In the genomic region with DNA sequence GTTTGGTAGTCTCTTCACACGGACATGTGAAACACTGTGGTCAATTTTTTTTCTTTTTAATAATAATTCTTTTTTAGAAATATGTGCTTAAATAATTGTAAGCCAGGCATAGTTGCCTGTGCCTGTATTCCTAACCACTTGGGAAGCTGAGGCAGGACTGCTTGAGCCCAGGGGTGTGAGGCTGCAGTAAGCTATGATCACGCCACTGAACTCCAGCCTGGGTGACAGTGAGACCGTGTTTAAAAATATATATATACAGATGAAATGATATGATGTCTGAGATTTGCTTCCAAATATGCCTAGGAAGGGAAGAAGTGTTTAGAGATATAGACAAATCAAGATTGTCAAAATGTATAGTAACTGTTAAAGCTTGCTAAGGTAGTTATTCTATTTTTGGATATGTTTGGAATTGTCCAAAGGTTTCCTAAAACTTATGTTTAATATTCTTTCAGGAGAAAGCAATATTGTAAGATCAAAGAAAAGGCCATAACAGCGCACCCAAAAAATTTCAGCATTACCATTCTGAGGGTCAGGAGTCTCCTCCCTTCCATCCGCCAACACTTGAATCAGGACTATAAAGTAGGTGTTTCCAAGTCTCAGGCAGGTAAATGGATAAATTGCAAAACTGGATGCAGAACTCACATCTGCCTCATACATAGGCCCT, we compare ENCODE assay signal across 8 cellular contexts. TPM values are rescaled to one million over a fixed set of nuclear protein-coding genes. Genes with fewer than 3 reads are reported as not detected.
DNase-seq lines count a peak whose midpoint lies in the region; ATAC-seq and TF ChIP-seq lines count a peak whose summit lies in the region.

No MANE protein-coding gene starts in this region.

- H3K27ac ChIP-seq in HEK293 (ENCODE audit: extremely low read depth, low read depth, low read length) (peak overlapping the region; percentile 79; the same call in 1 of the 2 replicates), PC-3 (ENCODE audit: low read length) (peak overlapping the region; percentile 85), parathyroid adenoma (peak overlapping the region; percentile 96)

- CTCF ChIA-PET in HEK293 (lab: Yijun Ruan, JAX) (interaction anchor here (0.6 to 1.3 kb wide), 3 partner anchors 119 to 613 kb away, joined by 4 read pairs; no protein-coding TSS in a partner anchor), PC-3 (lab: Charles Lee) (interaction anchor here (0.8 kb wide), 1 partner anchor 16 kb away, joined by 5 read pairs; no protein-coding TSS in a partner anchor)

- H3K79me2 ChIP-seq in PC-3 (ENCODE audit: low read length) (peaks cover 92% of the 10 kb centered on the region), parathyroid adenoma (peaks cover 44% of the 10 kb centered on the region)

- TSS peak; percentile 92 for BruUV-seq in PC-3 (replicated peaks; lab: Mats Ljungman, UMichigan)

- POLR2A ChIA-PET in HEK293 (lab: Yijun Ruan, JAX) = interaction anchor here (0.5 to 1.4 kb wide), 12 partner anchors 9 to 194 kb away, joined by 3 to 11 read pairs (median 4); a partner anchor contains a TSS
- POLR2A ChIA-PET in PC-3 (lab: Charles Lee; ENCODE audit: unreplicated experiment) = interaction anchor here (0.6 to 0.7 kb wide), 2 partner anchors 652 to 1213 kb away, joined by 3 read pairs; no protein-coding TSS in a partner anchor

- TF ChIP-seq CTCF in HEK293 (tag by site-specific recombination; IDR thresholded peaks at IDR 0.05) = no peak
- TF ChIP-seq CTCF in PC-3 (conservative IDR thresholded peaks at IDR 0.05; ENCODE audit: low read depth, low read length) = no peak
- no peak for TF ChIP-seq CTCF in parathyroid adenoma (IDR thresholded peaks at IDR 0.05)

- H3K9me3 ChIP-seq in HEK293 (ENCODE audit: control insufficient read depth, insufficient read depth, low read depth, low read length) (no peaks in the 10 kb centered on the region), PC-3 (ENCODE audit: low read length) (no peaks in the 10 kb centered on the region), parathyroid adenoma (ENCODE audit: control insufficient read depth, low read length) (no peaks in the 10 kb centered on the region)

- H3K4me2 ChIP-seq in PC-3 (ENCODE audit: low read length) (peak overlapping the region; percentile 94), parathyroid adenoma (ENCODE audit: low read length) (peak overlapping the region; percentile 93)

- intact Hi-C loops in PC-3 (cut with micrococcal nuclease) = loop anchor here (2.0 to 5.0 kb wide), 3 partner anchors 56 to 160 kb away; a partner anchor contains a TSS

- H4K20me1 ChIP-seq in PC-3 (ENCODE audit: low read length) = peaks cover 30% of the 10 kb centered on the region

- H2AFZ ChIP-seq in PC-3 (ENCODE audit: low read length) (peak overlapping the region; percentile 77), parathyroid adenoma (peak overlapping the region; percentile 81)

- H3K4me1 ChIP-seq in HEK293 (ENCODE audit: control insufficient read depth, insufficient read depth, low read length) = peaks cover 3% of the 10 kb centered on the region; the same call in 1 of the 2 replicates
- peaks cover 50% of the 10 kb centered on the region for H3K4me1 ChIP-seq in PC-3 (ENCODE audit: insufficient read depth, low read length)
- H3K4me1 ChIP-seq in parathyroid adenoma = peaks cover 4% of the 10 kb centered on the region

- no peaks in the 10 kb centered on the region for H3K9me2 ChIP-seq in PC-3 (replicated peaks; ENCODE audit: low read length)

- H3K9ac ChIP-seq in PC-3 (ENCODE audit: low read length) (peak overlapping the region; percentile 93), parathyroid adenoma (peak overlapping the region; percentile 29)

- peak; percentile 8 for ATAC-seq in GM18508 (IDR thresholded peaks at IDR 0.05; ENCODE audit: insufficient read depth, unreplicated experiment)
- ATAC-seq in PC-3 = peak; percentile 1; the same call in 1 of the 2 replicates
- peak; percentile 3 for ATAC-seq in esophagus mucosa

- peak overlapping the region; percentile 83 for H3K4me3 ChIP-seq in HEK293 (ENCODE audit: low read depth, low read length)
- H3K4me3 ChIP-seq in PC-3 (ENCODE audit: low read length) = peak overlapping the region; percentile 94
- H3K4me3 ChIP-seq in parathyroid adenoma (ENCODE audit: low read depth, low read length) = peak overlapping the region; percentile 86

- H3K36me3 ChIP-seq in HEK293 (ENCODE audit: control insufficient read depth in 2 of 2, insufficient read depth in 1 of 2, low read length in 2 of 2) (peaks cover 0 to 10% of the 10 kb centered on the region in 2 experiments; a peak in 1 of 3 replicates), PC-3 (ENCODE audit: low read depth, low read length) (peaks cover 15% of the 10 kb centered on the region; the same call in 1 of the 2 replicates), parathyroid adenoma (ENCODE audit: control insufficient read depth, insufficient read depth, low read length) (no peaks in the 10 kb centered on the region)

- no peaks in the 10 kb centered on the region for H3K27me3 ChIP-seq in PC-3 (ENCODE audit: low read length)
- no peaks in the 10 kb centered on the region for H3K27me3 ChIP-seq in parathyroid adenoma (ENCODE audit: control insufficient read depth, insufficient read depth, low read length)

- H3F3A ChIP-seq in PC-3 (ENCODE audit: low read length, unreplicated experiment) = peaks cover 15% of the 10 kb centered on the region

- DNase-seq in PC-3 = no peak
- DNase-seq in NCI-H526 treated with DMSO at 0.1 percent for 48 hours (lab: John Stamatoyannopoulos, UW) = no peak
- no peak for DNase-seq in activated effector memory CD4-positive, alpha-beta T cell treated with anti-CD3 and anti-CD28 coated beads, Interleukin-2, amount 50 U/mL, for 16 hours
- no peak for DNase-seq in NCI-H510A (lab: John Stamatoyannopoulos, UW)

TF ChIP-seq in HEK293, 187 proteins besides CTCF, POLR2A, EP300 and RAD21 (continues in another document):
- TF ChIP-seq ZNF175 (tag by site-specific recombination; IDR thresholded peaks at IDR 0.05) = no peak
- no peak for TF ChIP-seq OSR2 (tag by site-specific recombination; IDR thresholded peaks at IDR 0.05)
- TF ChIP-seq ZNF664 (tag by site-specific recombination; IDR thresholded peaks at IDR 0.05) = no peak
- no peak for TF ChIP-seq ZNF785 (tag by site-specific recombination; IDR thresholded peaks at IDR 0.05)
- TF ChIP-seq ZNF600 (tag by site-specific recombination; IDR thresholded peaks at IDR 0.05) = no peak
- TF ChIP-seq, protein P1, sequence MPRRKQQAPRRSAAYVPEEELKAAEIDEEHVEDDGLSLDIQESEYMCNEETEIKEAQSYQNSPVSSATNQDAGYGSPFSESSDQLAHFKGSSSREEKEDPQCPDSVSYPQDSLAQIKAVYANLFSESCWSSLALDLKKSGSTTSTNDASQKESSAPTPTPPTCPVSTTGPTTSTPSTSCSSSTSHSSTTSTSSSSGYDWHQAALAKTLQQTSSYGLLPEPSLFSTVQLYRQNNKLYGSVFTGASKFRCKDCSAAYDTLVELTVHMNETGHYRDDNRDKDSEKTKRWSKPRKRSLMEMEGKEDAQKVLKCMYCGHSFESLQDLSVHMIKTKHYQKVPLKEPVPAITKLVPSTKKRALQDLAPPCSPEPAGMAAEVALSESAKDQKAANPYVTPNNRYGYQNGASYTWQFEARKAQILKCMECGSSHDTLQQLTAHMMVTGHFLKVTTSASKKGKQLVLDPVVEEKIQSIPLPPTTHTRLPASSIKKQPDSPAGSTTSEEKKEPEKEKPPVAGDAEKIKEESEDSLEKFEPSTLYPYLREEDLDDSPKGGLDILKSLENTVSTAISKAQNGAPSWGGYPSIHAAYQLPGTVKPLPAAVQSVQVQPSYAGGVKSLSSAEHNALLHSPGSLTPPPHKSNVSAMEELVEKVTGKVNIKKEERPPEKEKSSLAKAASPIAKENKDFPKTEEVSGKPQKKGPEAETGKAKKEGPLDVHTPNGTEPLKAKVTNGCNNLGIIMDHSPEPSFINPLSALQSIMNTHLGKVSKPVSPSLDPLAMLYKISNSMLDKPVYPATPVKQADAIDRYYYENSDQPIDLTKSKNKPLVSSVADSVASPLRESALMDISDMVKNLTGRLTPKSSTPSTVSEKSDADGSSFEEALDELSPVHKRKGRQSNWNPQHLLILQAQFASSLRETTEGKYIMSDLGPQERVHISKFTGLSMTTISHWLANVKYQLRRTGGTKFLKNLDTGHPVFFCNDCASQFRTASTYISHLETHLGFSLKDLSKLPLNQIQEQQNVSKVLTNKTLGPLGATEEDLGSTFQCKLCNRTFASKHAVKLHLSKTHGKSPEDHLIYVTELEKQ (tag by site-specific recombination; IDR thresholded peaks at IDR 0.05; ENCODE audit: borderline replicate concordance) = no peak
- no peak for TF ChIP-seq ZNF248 (tag by site-specific recombination; IDR thresholded peaks at IDR 0.05)
- TF ChIP-seq, protein P2, sequence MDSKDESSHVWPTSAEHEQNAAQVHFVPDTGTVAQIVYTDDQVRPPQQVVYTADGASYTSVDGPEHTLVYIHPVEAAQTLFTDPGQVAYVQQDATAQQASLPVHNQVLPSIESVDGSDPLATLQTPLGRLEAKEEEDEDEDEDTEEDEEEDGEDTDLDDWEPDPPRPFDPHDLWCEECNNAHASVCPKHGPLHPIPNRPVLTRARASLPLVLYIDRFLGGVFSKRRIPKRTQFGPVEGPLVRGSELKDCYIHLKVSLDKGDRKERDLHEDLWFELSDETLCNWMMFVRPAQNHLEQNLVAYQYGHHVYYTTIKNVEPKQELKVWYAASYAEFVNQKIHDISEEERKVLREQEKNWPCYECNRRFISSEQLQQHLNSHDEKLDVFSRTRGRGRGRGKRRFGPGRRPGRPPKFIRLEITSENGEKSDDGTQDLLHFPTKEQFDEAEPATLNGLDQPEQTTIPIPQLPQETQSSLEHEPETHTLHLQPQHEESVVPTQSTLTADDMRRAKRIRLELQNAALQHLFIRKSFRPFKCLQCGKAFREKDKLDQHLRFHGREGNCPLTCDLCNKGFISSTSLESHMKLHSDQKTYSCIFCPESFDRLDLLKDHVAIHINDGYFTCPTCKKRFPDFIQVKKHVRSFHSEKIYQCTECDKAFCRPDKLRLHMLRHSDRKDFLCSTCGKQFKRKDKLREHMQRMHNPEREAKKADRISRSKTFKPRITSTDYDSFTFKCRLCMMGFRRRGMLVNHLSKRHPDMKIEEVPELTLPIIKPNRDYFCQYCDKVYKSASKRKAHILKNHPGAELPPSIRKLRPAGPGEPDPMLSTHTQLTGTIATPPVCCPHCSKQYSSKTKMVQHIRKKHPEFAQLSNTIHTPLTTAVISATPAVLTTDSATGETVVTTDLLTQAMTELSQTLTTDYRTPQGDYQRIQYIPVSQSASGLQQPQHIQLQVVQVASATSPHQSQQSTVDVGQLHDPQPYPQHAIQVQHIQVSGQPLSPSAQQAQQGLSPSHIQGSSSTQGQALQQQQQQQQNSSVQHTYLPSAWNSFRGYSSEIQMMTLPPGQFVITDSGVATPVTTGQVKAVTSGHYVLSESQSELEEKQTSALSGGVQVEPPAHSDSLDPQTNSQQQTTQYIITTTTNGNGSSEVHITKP (tag by site-specific recombination; IDR thresholded peaks at IDR 0.05) = no peak
- TF ChIP-seq ZNF37A (tag by site-specific recombination; IDR thresholded peaks at IDR 0.05) = no peak
- no peak for TF ChIP-seq ZNF843 (tag by site-specific recombination; IDR thresholded peaks at IDR 0.05)
- TF ChIP-seq ZNF747 (tag by site-specific recombination; IDR thresholded peaks at IDR 0.05) = no peak

RNA-seq across cellular contexts. Expression of a gene that starts 0.6 kb away (rescaled TPM):
- total RNA-seq in PC-3 (2014; rRNA removed) (109 and 119 TPM in 2 replicates), esophagus mucosa (68.7 TPM)

RNA-seq across cellular contexts. Expression of a gene that starts 56.0 kb away (rescaled TPM):
- total RNA-seq in PC-3 (2014; rRNA removed) = 67.9 and 92.4 TPM in 2 replicates
- 69.0 TPM for total RNA-seq in esophagus mucosa

RNA-seq across cellular contexts. Expression of a gene that starts 56.3 kb away (rescaled TPM):
- total RNA-seq in PC-3 (2014; rRNA removed) (439 and 552 TPM in 2 replicates), esophagus mucosa (55.5 TPM)
